In genomic region chr2:70726186-70726585, GRCh38 we compare ENCODE assay signal across 27 cellular contexts.
"Had no signal": no experiment of that assay in that cellular context is flagged by ENCODE, and none has a peak within 500 bp of the region (broad histone marks: within the 10 kb centered on the region; RNA-seq: fewer than 3 reads in every experiment).

No MANE protein-coding gene starts in this region.

- H3K36me3 Mint-ChIP-seq: activated CD4-positive, alpha-beta memory T cell treated with anti-CD3 and anti-CD28 coated beads for 36 hours; activated naive CD4-positive, alpha-beta T cell treated with anti-CD3 and anti-CD28 coated beads, Interleukin-2, amount 50 U/mL, for 24 hours; activated naive CD8-positive, alpha-beta T cell treated with anti-CD3 and anti-CD28 coated beads for 36 hours had no signal

- H3K4me1 ChIP-seq: adrenal gland, ascending aorta, breast epithelium, colonic mucosa, heart left ventricle had no signal

- H3K36me3 ChIP-seq: adrenal gland, ascending aorta, breast epithelium, cardiac muscle cell, colonic mucosa, heart left ventricle had no signal

- H3K4me1 Mint-ChIP-seq: activated CD4-positive, alpha-beta T cell treated with anti-CD3 and anti-CD28 coated beads for 36 hours; activated CD4-positive, alpha-beta T cell treated with anti-CD3 and anti-CD28 coated beads, Interleukin-2, amount 10 ng/mL, durations not matched to agents 24 days and 14 days; activated naive CD4-positive, alpha-beta T cell treated with anti-CD3 and anti-CD28 coated beads, Interleukin-2, amount 50 U/mL, for 24 hours; activated naive CD8-positive, alpha-beta T cell treated with anti-CD3 and anti-CD28 coated beads for 36 hours; activated naive CD8-positive, alpha-beta T cell treated with anti-CD3 and anti-CD28 coated beads, Interleukin-2, amount 50 U/mL, for 24 hours had no signal

- H3K9me3 ChIP-seq: adrenal gland, ascending aorta, breast epithelium, colonic mucosa, heart left ventricle had no signal

- DNase-seq: activated CD4-positive, alpha-beta memory T cell treated with anti-CD3 and anti-CD28 coated beads for 36 hours; activated CD4-positive, alpha-beta T cell treated with anti-CD3 and anti-CD28 coated beads for 36 hours; activated CD4-positive, alpha-beta T cell treated with anti-CD3 and anti-CD28 coated beads, Interleukin-2, amount 10 ng/mL, durations not matched to agents 24 days and 14 days; activated CD4-positive, CD25-positive, alpha-beta regulatory T cell; activated CD4-positive, CD25-positive, alpha-beta regulatory T cell treated with anti-CD3 and anti-CD28 coated beads, Interleukin-2, amount 50 U/mL, for 72 hours; activated CD8-positive, alpha-beta T cell treated with anti-CD3 and anti-CD28 coated beads, Interleukin-2, amount 10 ng/mL, durations not matched to agents 7 days and 5 days; activated effector memory CD4-positive, alpha-beta T cell treated with anti-CD3 and anti-CD28 coated beads, Interleukin-2, amount 50 U/mL, for 16 hours; activated naive CD4-positive, alpha-beta T cell treated with anti-CD3 and anti-CD28 coated beads for 36 hours; activated naive CD8-positive, alpha-beta T cell treated with anti-CD3 and anti-CD28 coated beads for 36 hours; activated naive CD8-positive, alpha-beta T cell treated with anti-CD3 and anti-CD28 coated beads, Interleukin-2, amount 50 U/mL, for 24 hours; activated T-cell treated with anti-CD3 and anti-CD28 coated beads, Interleukin-2, amount 50 U/mL, for 4 hours; adrenal gland; central memory CD4-positive, alpha-beta T cell; cerebellar nuclear complex; colonic mucosa; effector CD8-positive, alpha-beta T cell; foreskin fibroblast; heart left ventricle; T-helper 2 cell had no signal

- H3K27me3 ChIP-seq: adrenal gland, ascending aorta, breast epithelium, cardiac muscle cell, colonic mucosa, heart left ventricle had no signal

- ATAC-seq: activated CD4-positive, alpha-beta T cell treated with anti-CD3 and anti-CD28 coated beads for 36 hours; activated CD8-positive, alpha-beta T cell treated with anti-CD3 and anti-CD28 coated beads, Interleukin-2, amount 10 ng/mL, durations not matched to agents 7 days and 5 days; activated naive CD8-positive, alpha-beta T cell treated with anti-CD3 and anti-CD28 coated beads, Interleukin-2, amount 50 U/mL, for 24 hours; activated T-cell treated with anti-CD3 and anti-CD28 coated beads, Interleukin-2, amount 50 U/mL, for 4 hours; esophagus mucosa; heart left ventricle had no signal

- H3K27ac ChIP-seq: adrenal gland, ascending aorta, breast epithelium, cardiac muscle cell, colonic mucosa, heart left ventricle had no signal

- H3K27ac Mint-ChIP-seq: activated CD4-positive, alpha-beta memory T cell treated with anti-CD3 and anti-CD28 coated beads for 36 hours; activated CD4-positive, alpha-beta T cell treated with anti-CD3 and anti-CD28 coated beads for 36 hours; activated CD4-positive, alpha-beta T cell treated with anti-CD3 and anti-CD28 coated beads, Interleukin-2, amount 10 ng/mL, durations not matched to agents 24 days and 14 days; activated CD8-positive, alpha-beta T cell treated with anti-CD3 and anti-CD28 coated beads, Interleukin-2, amount 10 ng/mL, durations not matched to agents 7 days and 5 days; activated naive CD4-positive, alpha-beta T cell treated with anti-CD3 and anti-CD28 coated beads for 36 hours; activated naive CD4-positive, alpha-beta T cell treated with anti-CD3 and anti-CD28 coated beads, Interleukin-2, amount 50 U/mL, for 24 hours; activated naive CD8-positive, alpha-beta T cell treated with anti-CD3 and anti-CD28 coated beads for 36 hours; activated naive CD8-positive, alpha-beta T cell treated with anti-CD3 and anti-CD28 coated beads, Interleukin-2, amount 50 U/mL, for 24 hours; activated T-helper 1 cell treated with anti-CD3 and anti-CD28 coated beads, Interleukin-12 subunit alpha, Interleukin-12 subunit beta, Interleukin-2, Interleukin-4 antibody, amounts not matched to agents 30 ng/mL and 10 ng/mL and 1 ng/mL, durations not matched to agents 14 hours and 24 hours and 36 hours; activated T-helper 2 cell treated with anti-CD3 and anti-CD28 coated beads, Interferon-gamma antibody, Interleukin-2, Interleukin-4, amounts not matched to agents 10 μg/mL and 5 μg/mL and 100 μg/mL, durations not matched to agents 14 hours and 24 hours and 36 hours; brain had no signal

- H3K4me3 ChIP-seq: adrenal gland, ascending aorta, breast epithelium, cardiac muscle cell, colonic mucosa, heart left ventricle had no signal

- H3K9me3 Mint-ChIP-seq: activated CD4-positive, alpha-beta memory T cell treated with anti-CD3 and anti-CD28 coated beads for 36 hours; activated CD4-positive, alpha-beta T cell treated with anti-CD3 and anti-CD28 coated beads, Interleukin-2, amount 10 ng/mL, durations not matched to agents 24 days and 14 days; activated naive CD4-positive, alpha-beta T cell treated with anti-CD3 and anti-CD28 coated beads for 36 hours; activated naive CD4-positive, alpha-beta T cell treated with anti-CD3 and anti-CD28 coated beads, Interleukin-2, amount 50 U/mL, for 24 hours; activated naive CD8-positive, alpha-beta T cell treated with anti-CD3 and anti-CD28 coated beads for 36 hours; activated naive CD8-positive, alpha-beta T cell treated with anti-CD3 and anti-CD28 coated beads, Interleukin-2, amount 50 U/mL, for 24 hours; activated T-cell treated with anti-CD3 and anti-CD28 coated beads, Interleukin-2, amount 50 U/mL, for 4 hours; activated T-helper 1 cell treated with anti-CD3 and anti-CD28 coated beads, Interleukin-12 subunit alpha, Interleukin-12 subunit beta, Interleukin-2, Interleukin-4 antibody, amounts not matched to agents 30 ng/mL and 10 ng/mL and 1 ng/mL, durations not matched to agents 14 hours and 24 hours and 36 hours; activated T-helper 2 cell treated with anti-CD3 and anti-CD28 coated beads, Interferon-gamma antibody, Interleukin-2, Interleukin-4, amounts not matched to agents 10 μg/mL and 5 μg/mL and 100 μg/mL, durations not matched to agents 14 hours and 24 hours and 36 hours; brain had no signal

- H3K4me3 Mint-ChIP-seq: activated CD4-positive, alpha-beta memory T cell treated with anti-CD3 and anti-CD28 coated beads for 36 hours; activated CD4-positive, alpha-beta T cell treated with anti-CD3 and anti-CD28 coated beads for 36 hours; activated CD4-positive, alpha-beta T cell treated with anti-CD3 and anti-CD28 coated beads, Interleukin-2, amount 10 ng/mL, durations not matched to agents 24 days and 14 days; activated CD8-positive, alpha-beta T cell treated with anti-CD3 and anti-CD28 coated beads, Interleukin-2, amount 10 ng/mL, durations not matched to agents 7 days and 5 days; activated naive CD4-positive, alpha-beta T cell treated with anti-CD3 and anti-CD28 coated beads for 36 hours; activated naive CD4-positive, alpha-beta T cell treated with anti-CD3 and anti-CD28 coated beads, Interleukin-2, amount 50 U/mL, for 24 hours; activated naive CD8-positive, alpha-beta T cell treated with anti-CD3 and anti-CD28 coated beads for 36 hours; activated naive CD8-positive, alpha-beta T cell treated with anti-CD3 and anti-CD28 coated beads, Interleukin-2, amount 50 U/mL, for 24 hours; activated T-cell treated with anti-CD3 and anti-CD28 coated beads, Interleukin-2, amount 50 U/mL, for 4 hours; activated T-helper 1 cell treated with anti-CD3 and anti-CD28 coated beads, Interleukin-12 subunit alpha, Interleukin-12 subunit beta, Interleukin-2, Interleukin-4 antibody, amounts not matched to agents 30 ng/mL and 10 ng/mL and 1 ng/mL, durations not matched to agents 14 hours and 24 hours and 36 hours; brain had no signal

- H3K27me3 Mint-ChIP-seq: activated CD4-positive, alpha-beta memory T cell treated with anti-CD3 and anti-CD28 coated beads for 36 hours; activated CD4-positive, alpha-beta T cell treated with anti-CD3 and anti-CD28 coated beads for 36 hours; activated CD4-positive, alpha-beta T cell treated with anti-CD3 and anti-CD28 coated beads, Interleukin-2, amount 10 ng/mL, durations not matched to agents 24 days and 14 days; activated naive CD4-positive, alpha-beta T cell treated with anti-CD3 and anti-CD28 coated beads, Interleukin-2, amount 50 U/mL, for 24 hours; activated naive CD8-positive, alpha-beta T cell treated with anti-CD3 and anti-CD28 coated beads for 36 hours; activated naive CD8-positive, alpha-beta T cell treated with anti-CD3 and anti-CD28 coated beads, Interleukin-2, amount 50 U/mL, for 24 hours; brain had no signal
